2 cellular contexts compared by ENCODE assay signal in the genomic region with DNA sequence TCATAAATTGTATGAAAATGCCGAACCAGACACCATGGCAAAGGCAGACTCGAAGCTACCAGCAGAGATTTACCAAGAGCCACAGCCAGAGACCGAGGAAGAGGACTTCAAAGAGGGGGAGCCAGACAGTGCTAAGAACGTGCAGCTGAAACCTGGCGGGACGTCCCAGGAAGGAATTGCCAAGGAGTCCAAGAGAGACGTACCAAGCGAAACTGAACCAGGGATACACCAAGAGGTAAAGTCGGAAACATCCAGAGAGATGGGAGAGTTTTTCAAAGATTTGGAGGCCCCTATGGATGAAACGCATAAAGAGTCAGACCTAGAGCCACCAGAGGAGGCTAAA.
TF ChIP-seq lines count a peak whose summit lies in the region.

No MANE protein-coding gene starts in this region.

TF ChIP-seq in GM12878, 131 proteins besides CTCF, POLR2A, EP300 and RAD21:
- TF ChIP-seq SIN3A (IDR thresholded peaks at IDR 0.05; ENCODE audit: low read depth, low read length) (no peak), MEF2B (IDR thresholded peaks at IDR 0.05; ENCODE audit: partially characterized antibody, poor library complexity, severe bottlenecking) (peak; percentile 20)

TF ChIP-seq in liver, 16 proteins besides CTCF, POLR2A, EP300 and RAD21:
- TF ChIP-seq, protein P1, sequence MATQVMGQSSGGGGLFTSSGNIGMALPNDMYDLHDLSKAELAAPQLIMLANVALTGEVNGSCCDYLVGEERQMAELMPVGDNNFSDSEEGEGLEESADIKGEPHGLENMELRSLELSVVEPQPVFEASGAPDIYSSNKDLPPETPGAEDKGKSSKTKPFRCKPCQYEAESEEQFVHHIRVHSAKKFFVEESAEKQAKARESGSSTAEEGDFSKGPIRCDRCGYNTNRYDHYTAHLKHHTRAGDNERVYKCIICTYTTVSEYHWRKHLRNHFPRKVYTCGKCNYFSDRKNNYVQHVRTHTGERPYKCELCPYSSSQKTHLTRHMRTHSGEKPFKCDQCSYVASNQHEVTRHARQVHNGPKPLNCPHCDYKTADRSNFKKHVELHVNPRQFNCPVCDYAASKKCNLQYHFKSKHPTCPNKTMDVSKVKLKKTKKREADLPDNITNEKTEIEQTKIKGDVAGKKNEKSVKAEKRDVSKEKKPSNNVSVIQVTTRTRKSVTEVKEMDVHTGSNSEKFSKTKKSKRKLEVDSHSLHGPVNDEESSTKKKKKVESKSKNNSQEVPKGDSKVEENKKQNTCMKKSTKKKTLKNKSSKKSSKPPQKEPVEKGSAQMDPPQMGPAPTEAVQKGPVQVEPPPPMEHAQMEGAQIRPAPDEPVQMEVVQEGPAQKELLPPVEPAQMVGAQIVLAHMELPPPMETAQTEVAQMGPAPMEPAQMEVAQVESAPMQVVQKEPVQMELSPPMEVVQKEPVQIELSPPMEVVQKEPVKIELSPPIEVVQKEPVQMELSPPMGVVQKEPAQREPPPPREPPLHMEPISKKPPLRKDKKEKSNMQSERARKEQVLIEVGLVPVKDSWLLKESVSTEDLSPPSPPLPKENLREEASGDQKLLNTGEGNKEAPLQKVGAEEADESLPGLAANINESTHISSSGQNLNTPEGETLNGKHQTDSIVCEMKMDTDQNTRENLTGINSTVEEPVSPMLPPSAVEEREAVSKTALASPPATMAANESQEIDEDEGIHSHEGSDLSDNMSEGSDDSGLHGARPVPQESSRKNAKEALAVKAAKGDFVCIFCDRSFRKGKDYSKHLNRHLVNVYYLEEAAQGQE (IDR thresholded peaks at IDR 0.05) = no peak
